In the genomic region with DNA sequence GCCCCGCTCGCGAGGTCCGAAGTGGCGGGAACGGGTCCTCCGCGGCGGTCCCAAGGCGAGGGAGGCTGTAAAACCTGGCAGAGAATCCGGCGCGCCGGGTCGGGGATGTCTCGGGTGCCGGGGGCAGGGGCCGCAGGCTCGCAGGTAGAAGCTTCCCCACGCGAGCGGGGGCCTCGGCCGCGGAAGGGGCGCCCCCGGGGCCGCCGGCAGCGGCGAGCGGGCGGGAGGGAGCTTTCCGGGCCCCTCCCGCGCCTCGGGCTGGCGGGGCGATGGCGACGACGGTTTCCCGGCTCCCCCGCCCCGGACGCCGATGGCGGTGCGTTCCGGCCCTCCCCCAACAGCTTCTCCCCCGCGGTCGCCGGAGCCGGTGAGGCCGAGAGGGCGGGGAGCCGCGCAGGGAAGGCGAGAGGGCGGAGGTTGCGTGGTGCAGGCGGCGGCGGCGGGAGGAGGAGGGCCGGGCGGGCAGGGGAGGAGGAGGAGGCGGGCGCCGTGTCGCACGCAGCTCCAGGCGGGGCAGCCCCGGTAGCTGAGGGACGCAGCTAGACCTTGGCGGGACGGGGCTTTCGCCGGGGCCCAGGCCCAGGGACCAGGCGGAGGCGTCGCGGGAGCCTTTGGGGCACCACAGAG, we compare ENCODE assay signal across 8 cellular contexts. TPM values are rescaled to one million over a fixed set of nuclear protein-coding genes. Genes with fewer than 3 reads are reported as not detected.
DNase-seq lines count a peak whose midpoint lies in the region; ATAC-seq and TF ChIP-seq lines count a peak whose summit lies in the region.

Gene CUL1 (plus strand): TSS at position 507 of the 627 bp plus-strand sequence. CDS start 31,220 bp downstream, outside the sequence.

- ATAC-seq in GM21619 (IDR thresholded peaks at IDR 0.05; ENCODE audit: unreplicated experiment): peak; percentile 63

- H3K27ac ChIP-seq in SJSA1 (peak within 1 kb of the TSS; percentile 96), osteoblast (ENCODE audit: low read depth, low read length) (peak within 1 kb of the TSS; percentile 70), thymus (ENCODE audit: low read depth) (peak within 1 kb of the TSS; percentile 95)

- peak within 1 kb of the TSS; percentile 89 for H3K27ac Mint-ChIP-seq in activated naive CD4-positive, alpha-beta T cell treated with anti-CD3 and anti-CD28 coated beads, Interleukin-2, amount 10 ng/mL, durations not matched to agents 7 days and 5 days

- peak within 1 kb of the TSS; percentile 74 for H3K4me3 ChIP-seq in Jurkat, Clone E6-1 (ENCODE audit: low read length)
- peak within 1 kb of the TSS; percentile 100 for H3K4me3 ChIP-seq in SJSA1
- H3K4me3 ChIP-seq in osteoblast (ENCODE audit: insufficient read depth, low read length): peak within 1 kb of the TSS; percentile 74
- H3K4me3 ChIP-seq in thymus (ENCODE audit: low read length): peak within 1 kb of the TSS; percentile 92

- DNase-seq in EH (ENCODE audit: low read depth) (peak; percentile 82), SJSA1 (ENCODE audit: low read depth in 1 of 2, low spot score in 2 of 2) (peak; percentile 71 to 87), globus pallidus (ENCODE audit: low spot score) (peak; percentile 63), osteoblast (ENCODE audit: insufficient read length, low spot score, missing footprints) (peak; percentile 92)
- peak; percentile 56 for DNase-seq in Jurkat, Clone E6-1 (ENCODE audit: low read depth, low spot score)
- peak; percentile 91 for DNase-seq in activated naive CD4-positive, alpha-beta T cell treated with anti-CD3 and anti-CD28 coated beads, Interleukin-2, amount 10 ng/mL, durations not matched to agents 7 days and 5 days

- H3K36me3 Mint-ChIP-seq in activated naive CD4-positive, alpha-beta T cell treated with anti-CD3 and anti-CD28 coated beads, Interleukin-2, amount 10 ng/mL, durations not matched to agents 7 days and 5 days: peaks cover 4% of the 10 kb centered on the region

- H3K4me1 ChIP-seq in SJSA1 (replicated peaks): peaks cover 44% of the 10 kb centered on the region
- H3K4me1 ChIP-seq in osteoblast (ENCODE audit: insufficient read depth, low read length): peaks cover 28% of the 10 kb centered on the region
- peaks cover 15% of the 10 kb centered on the region for H3K4me1 ChIP-seq in thymus (ENCODE audit: control insufficient read depth, insufficient read depth, low read length)

- peak within 1 kb of the TSS; percentile 93 for H3K4me2 ChIP-seq in osteoblast (ENCODE audit: insufficient read depth, low read length)

- peaks cover 36% of the 10 kb centered on the region for H4K20me1 ChIP-seq in osteoblast (ENCODE audit: insufficient read depth, low read length)

- H3K9me3 ChIP-seq in SJSA1 (replicated peaks): 0 out of 2 replicates have a peak, but pooled peaks cover 5% of the 10 kb centered on the region
- no peaks in the 10 kb centered on the region for H3K9me3 ChIP-seq in osteoblast (ENCODE audit: low read depth, low read length)
- H3K9me3 ChIP-seq in thymus (ENCODE audit: control insufficient read depth): no peaks in the 10 kb centered on the region

- peaks cover 15% of the 10 kb centered on the region for H3K36me3 ChIP-seq in SJSA1
- no peaks in the 10 kb centered on the region for H3K36me3 ChIP-seq in osteoblast (ENCODE audit: insufficient read depth, low read length)
- no peaks in the 10 kb centered on the region for H3K36me3 ChIP-seq in thymus (ENCODE audit: control insufficient read depth, insufficient read depth)

- H3K4me1 Mint-ChIP-seq in activated naive CD4-positive, alpha-beta T cell treated with anti-CD3 and anti-CD28 coated beads, Interleukin-2, amount 10 ng/mL, durations not matched to agents 7 days and 5 days: peaks cover 47% of the 10 kb centered on the region

- H3K27me3 Mint-ChIP-seq in activated naive CD4-positive, alpha-beta T cell treated with anti-CD3 and anti-CD28 coated beads, Interleukin-2, amount 10 ng/mL, durations not matched to agents 7 days and 5 days: peaks cover 13% of the 10 kb centered on the region

- CTCF ChIA-PET in activated naive CD4-positive, alpha-beta T cell treated with anti-CD3 and anti-CD28 coated beads, Interleukin-2, amount 10 ng/mL, durations not matched to agents 7 days and 5 days (lab: Charles Lee): interaction anchor here (0.6 to 1.7 kb wide), 4 partner anchors 64 to 265 kb away, joined by 3 to 5 read pairs (median 4); no protein-coding TSS in a partner anchor

- peak within 1 kb of the TSS; percentile 87 for H3K4me3 Mint-ChIP-seq in activated naive CD4-positive, alpha-beta T cell treated with anti-CD3 and anti-CD28 coated beads, Interleukin-2, amount 10 ng/mL, durations not matched to agents 7 days and 5 days

- H2AFZ ChIP-seq in osteoblast (ENCODE audit: low read length): peak within 1 kb of the TSS; percentile 83

- no peak for TF ChIP-seq CTCF in osteoblast (IDR thresholded peaks at IDR 0.05; ENCODE audit: extremely low read depth, low read depth, low read length)

- no peaks in the 10 kb centered on the region for H3K9me3 Mint-ChIP-seq in activated naive CD4-positive, alpha-beta T cell treated with anti-CD3 and anti-CD28 coated beads, Interleukin-2, amount 10 ng/mL, durations not matched to agents 7 days and 5 days

- under 1% methylated on average over 83 of the region's 84 CpGs for WGBS in thymus

- peaks cover 38% of the 10 kb centered on the region for H3K79me2 ChIP-seq in osteoblast (ENCODE audit: insufficient read depth, low read length)

- H3K27me3 ChIP-seq in SJSA1 (replicated peaks) (no peaks in the 10 kb centered on the region), osteoblast (ENCODE audit: insufficient read depth, low read length) (no peaks in the 10 kb centered on the region), thymus (ENCODE audit: control insufficient read depth, insufficient read depth) (no peaks in the 10 kb centered on the region)

RNA-seq across cellular contexts. Expression of gene CUL1, which starts in this region (rescaled TPM):
- polyA plus RNA-seq in Jurkat, Clone E6-1 (2012; ENCODE audit: insufficient read depth, insufficient read length): 36.1 TPM
- total RNA-seq in SJSA1 (2014; rRNA removed; shearing (Covaris generic)): 39.1 and 59.9 TPM in 2 replicates
- total RNA-seq in osteoblast: 39.8 and 43.0 TPM in 2 replicates
- 38.7 TPM for polyA plus RNA-seq in thymus

Comparison
In these comparisons a context has a peak if more than half of its experiments do, and no peak if none do; other contexts are left out.
1. Peak in every context shown above with its lines: DNase-seq, ATAC-seq, H3K4me3 ChIP-seq and H3K27ac ChIP-seq.